20 cellular contexts compared by ENCODE assay signal in the genomic region with DNA sequence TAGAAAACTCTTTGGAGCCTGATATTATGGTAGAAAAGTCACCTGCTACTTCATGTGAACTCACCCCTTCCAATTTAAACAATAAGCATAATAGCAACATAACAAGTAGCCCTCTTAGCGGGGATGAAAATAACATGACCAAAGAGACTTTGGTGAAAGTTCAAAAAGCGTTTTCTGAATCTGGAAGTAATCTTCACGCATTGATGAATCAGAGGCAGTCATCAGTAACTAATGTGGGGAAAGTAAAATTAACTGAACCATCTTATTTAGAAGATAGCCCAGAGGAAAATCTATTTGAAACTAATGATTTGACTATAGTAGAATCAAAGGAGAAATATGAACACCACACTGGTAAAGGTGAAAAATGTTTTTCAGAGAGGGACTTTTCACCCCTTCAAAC.
"Had no signal": no experiment of that assay in that cellular context is flagged by ENCODE, and none has a peak within 500 bp of the region (broad histone marks: within the 10 kb centered on the region; RNA-seq: fewer than 3 reads in every experiment).

No MANE protein-coding gene starts in this region.

- H3K4me3 Mint-ChIP-seq: activated CD4-positive, alpha-beta T cell treated with anti-CD3 and anti-CD28 coated beads, Interleukin-2, amount 10 ng/mL, durations not matched to agents 7 days and 5 days; activated CD8-positive, alpha-beta T cell treated with anti-CD3 and anti-CD28 coated beads, Interleukin-2, amount 10 ng/mL, durations not matched to agents 7 days and 5 days; activated T-cell treated with anti-CD3 and anti-CD28 coated beads, Interleukin-2, amount 50 U/mL, for 4 hours; dendritic cell treated with granulocyte-macrophage colony-stimulating factor and Interleukin-4, amounts not matched to agents 40 ng/mL and 50 ng/mL, for 4 days had no signal

- H3K27me3 Mint-ChIP-seq: activated CD4-positive, alpha-beta T cell treated with anti-CD3 and anti-CD28 coated beads, Interleukin-2, amount 10 ng/mL, durations not matched to agents 7 days and 5 days; progenitor cell of endocrine pancreas had no signal

- H3K27ac Mint-ChIP-seq: activated CD4-positive, alpha-beta T cell treated with anti-CD3 and anti-CD28 coated beads, Interleukin-2, amount 10 ng/mL, durations not matched to agents 7 days and 5 days; activated CD8-positive, alpha-beta T cell treated with anti-CD3 and anti-CD28 coated beads, Interleukin-2, amount 10 ng/mL, durations not matched to agents 7 days and 5 days; dendritic cell treated with granulocyte-macrophage colony-stimulating factor and Interleukin-4, amounts not matched to agents 40 ng/mL and 50 ng/mL, for 4 days; progenitor cell of endocrine pancreas had no signal

- FAIRE-seq: endothelial cell of umbilical vein had no signal

- H3K9me3 Mint-ChIP-seq: activated CD4-positive, alpha-beta T cell treated with anti-CD3 and anti-CD28 coated beads, Interleukin-2, amount 10 ng/mL, durations not matched to agents 7 days and 5 days; activated T-cell treated with anti-CD3 and anti-CD28 coated beads, Interleukin-2, amount 50 U/mL, for 4 hours; dendritic cell treated with granulocyte-macrophage colony-stimulating factor and Interleukin-4, amounts not matched to agents 40 ng/mL and 50 ng/mL, for 4 days had no signal

- ATAC-seq: activated CD4-positive, CD25-positive, alpha-beta regulatory T cell treated with anti-CD3 and anti-CD28 coated beads, Interleukin-2, amount 50 U/mL, for 24 hours; activated CD8-positive, alpha-beta T cell treated with anti-CD3 and anti-CD28 coated beads, Interleukin-2, amount 10 ng/mL, durations not matched to agents 7 days and 5 days; activated T-cell treated with anti-CD3 and anti-CD28 coated beads, Interleukin-2, amount 50 U/mL, for 4 hours; foreskin keratinocyte; left lobe of liver; right cardiac atrium had no signal

- DNase-seq: activated CD4-positive, alpha-beta T cell treated with anti-CD3 and anti-CD28 coated beads, Interleukin-2, amount 10 ng/mL, durations not matched to agents 7 days and 5 days; activated CD8-positive, alpha-beta T cell treated with anti-CD3 and anti-CD28 coated beads, Interleukin-2, amount 10 ng/mL, durations not matched to agents 7 days and 5 days; activated effector memory CD4-positive, alpha-beta T cell treated with anti-CD3 and anti-CD28 coated beads, Interleukin-2, amount 50 U/mL, for 16 hours; activated naive CD4-positive, alpha-beta T cell treated with anti-CD3 and anti-CD28 coated beads, Interleukin-2, amount 50 U/mL, for 16 hours; activated T-cell treated with anti-CD3 and anti-CD28 coated beads, Interleukin-2, amount 50 U/mL, for 4 hours; aorta; cerebellar nuclear complex; effector memory CD4-positive, alpha-beta T cell; foreskin keratinocyte; glutamatergic neuron; hypothalamus; right cardiac atrium; stomach; T-helper 1 cell; trophoblast cell had no signal
